ENCODE assay signal across 29 cellular contexts in the genomic region with DNA sequence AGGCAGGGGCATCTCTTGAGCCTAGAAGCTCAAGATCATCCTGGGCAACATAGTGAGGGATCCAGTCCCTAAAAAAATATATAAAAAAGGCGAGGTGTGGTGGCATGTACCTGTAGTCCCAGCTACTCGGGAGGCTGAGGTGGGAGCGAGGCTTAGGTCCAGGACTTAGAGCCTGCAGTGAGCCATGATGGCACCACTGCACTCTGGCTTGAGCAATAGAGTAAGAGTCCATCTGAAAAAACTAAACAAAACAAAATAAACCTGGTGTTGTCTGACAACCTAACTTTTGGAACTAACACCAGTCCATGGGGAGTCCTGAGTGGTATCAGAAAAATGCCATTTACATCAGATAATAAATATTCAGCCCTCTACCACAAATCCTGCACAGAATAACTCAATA.
"Had no signal": no experiment of that assay in that cellular context is flagged by ENCODE, and none has a peak within 500 bp of the region (broad histone marks: within the 10 kb centered on the region; RNA-seq: fewer than 3 reads in every experiment).

No MANE protein-coding gene starts in this region.

- H3K36me3 ChIP-seq: stomach, suprapubic skin, thoracic aorta, thyroid gland, tibial artery, tibial nerve, transverse colon, upper lobe of left lung, upper lobe of right lung, uterus, vagina had no signal

- H3K4me1 ChIP-seq: stomach, suprapubic skin, testis, thyroid gland, tibial artery, tibial nerve, transverse colon, upper lobe of left lung, upper lobe of right lung, uterus, vagina had no signal

- H3K4me1 Mint-ChIP-seq: stimulated activated effector memory CD8-positive, alpha-beta T cell treated with anti-CD3 and anti-CD28 coated beads, Interleukin-12 subunit alpha, Interleukin-12 subunit beta, amount 100 ng/mL, for 72 hours; stimulated activated memory B cell treated with anti-CD40 and anti-IgM and Interleukin-4, amounts not matched to agents 10 μg/mL and 1 μg/mL and 100 μg/mL, for 72 hours; stimulated activated naive B cell treated with anti-CD40 and anti-IgM and Interleukin-4, amounts not matched to agents 10 μg/mL and 1 μg/mL and 100 μg/mL, for 72 hours had no signal

- H3K36me3 Mint-ChIP-seq: stimulated activated effector memory CD8-positive, alpha-beta T cell treated with anti-CD3 and anti-CD28 coated beads, Interleukin-12 subunit alpha, Interleukin-12 subunit beta, amount 100 ng/mL, for 72 hours; stimulated activated memory B cell treated with anti-CD40 and anti-IgM and Interleukin-4, amounts not matched to agents 10 μg/mL and 1 μg/mL and 100 μg/mL, for 72 hours; stimulated activated naive B cell treated with anti-CD40 and anti-IgM and Interleukin-4, amounts not matched to agents 10 μg/mL and 1 μg/mL and 100 μg/mL, for 72 hours; type B pancreatic cell had no signal

- H3K27me3 ChIP-seq: stomach, suprapubic skin, testis, thyroid gland, tibial artery, tibial nerve, transverse colon, upper lobe of left lung, upper lobe of right lung, uterus, vagina had no signal

- H3K4me3 ChIP-seq: stomach, suprapubic skin, testis, thoracic aorta, thyroid gland, tibial artery, tibial nerve, transverse colon, upper lobe of left lung, upper lobe of right lung, uterus, vagina had no signal

- H3K9me3 ChIP-seq: stomach, suprapubic skin, testis, thoracic aorta, thyroid gland, tibial artery, tibial nerve, transverse colon, upper lobe of left lung, upper lobe of right lung, uterus, vagina had no signal

- H3K4me3 Mint-ChIP-seq: stimulated activated effector memory CD8-positive, alpha-beta T cell treated with anti-CD3 and anti-CD28 coated beads, Interleukin-12 subunit alpha, Interleukin-12 subunit beta, amount 100 ng/mL, for 72 hours; stimulated activated memory B cell treated with anti-CD40 and anti-IgM and Interleukin-4, amounts not matched to agents 10 μg/mL and 1 μg/mL and 100 μg/mL, for 72 hours; stimulated activated naive B cell treated with anti-CD40 and anti-IgM and Interleukin-4, amounts not matched to agents 10 μg/mL and 1 μg/mL and 100 μg/mL, for 72 hours; stimulated activated naive CD8-positive, alpha-beta T cell treated with anti-CD3 and anti-CD28 coated beads, Interleukin-15, amount 100 ng/mL, for 72 hours; stimulated activated naive CD8-positive, alpha-beta T cell treated with anti-CD3 and anti-CD28 coated beads, Interleukin-15, Interleukin-2, amounts not matched to agents 100 ng/mL and 50 ng/mL, for 24 hours; type B pancreatic cell had no signal

- H3K27me3 Mint-ChIP-seq: stimulated activated memory B cell treated with anti-CD40 and anti-IgM and Interleukin-4, amounts not matched to agents 10 μg/mL and 1 μg/mL and 100 μg/mL, for 72 hours; stimulated activated naive B cell treated with anti-CD40 and anti-IgM and Interleukin-4, amounts not matched to agents 10 μg/mL and 1 μg/mL and 100 μg/mL, for 72 hours; stimulated activated naive CD8-positive, alpha-beta T cell treated with anti-CD3 and anti-CD28 coated beads, Interleukin-15, amount 100 ng/mL, for 72 hours; stimulated activated naive CD8-positive, alpha-beta T cell treated with anti-CD3 and anti-CD28 coated beads, Interleukin-15, Interleukin-2, amounts not matched to agents 100 ng/mL and 50 ng/mL, for 24 hours; type B pancreatic cell had no signal

- DNase-seq: stimulated activated CD4-positive, alpha-beta T cell treated with anti-CD3 and anti-CD28 coated beads, Interleukin-2, amount 100 ng/mL, for 48 hours; stimulated activated CD4-positive, alpha-beta T cell treated with anti-CD3 and anti-CD28 coated beads, Interleukin-4, amount 100 ng/mL, for 1 hour; stimulated activated CD4-positive, alpha-beta T cell treated with anti-CD3 and anti-CD28 coated beads, Interleukin-4, amount 100 ng/mL, for 24 hours; stimulated activated CD4-positive, alpha-beta T cell treated with anti-CD3 and anti-CD28 coated beads, Interleukin-4, amount 100 ng/mL, for 4 hours; stimulated activated CD8-positive, alpha-beta memory T cell treated with anti-CD3 and anti-CD28 coated beads, Interleukin-4, amount 100 ng/mL, for 48 hours; stimulated activated naive B cell treated with anti-CD40 and anti-IgM and Interleukin-4, amounts not matched to agents 10 μg/mL and 1 μg/mL and 100 μg/mL, for 72 hours; stimulated activated naive CD4-positive, alpha-beta T cell; stimulated activated naive CD4-positive, alpha-beta T cell treated with Interleukin-2 at 50 U/mL for 16 hours; stimulated activated naive CD8-positive, alpha-beta T cell treated with anti-CD3 and anti-CD28 coated beads, Interleukin-15, amount 100 ng/mL, for 72 hours; stimulated activated naive CD8-positive, alpha-beta T cell treated with anti-CD3 and anti-CD28 coated beads, Interleukin-15, Interleukin-2, amounts not matched to agents 100 U/mL and 50 U/mL, for 24 hours; stomach; substantia nigra; testis; thyroid gland; tibial artery; transverse colon; trophoblast cell; upper lobe of left lung; upper lobe of right lung; uterus had no signal

- H3K27ac Mint-ChIP-seq: stimulated activated effector memory CD8-positive, alpha-beta T cell treated with anti-CD3 and anti-CD28 coated beads, Interleukin-12 subunit alpha, Interleukin-12 subunit beta, amount 100 ng/mL, for 72 hours; stimulated activated memory B cell treated with anti-CD40 and anti-IgM and Interleukin-4, amounts not matched to agents 10 μg/mL and 1 μg/mL and 100 μg/mL, for 72 hours; stimulated activated naive B cell treated with anti-CD40 and anti-IgM and Interleukin-4, amounts not matched to agents 10 μg/mL and 1 μg/mL and 100 μg/mL, for 72 hours; stimulated activated naive CD8-positive, alpha-beta T cell treated with anti-CD3 and anti-CD28 coated beads, Interleukin-15, amount 100 ng/mL, for 72 hours; stimulated activated naive CD8-positive, alpha-beta T cell treated with anti-CD3 and anti-CD28 coated beads, Interleukin-15, Interleukin-2, amounts not matched to agents 100 ng/mL and 50 ng/mL, for 24 hours; type B pancreatic cell had no signal

- ATAC-seq: stimulated activated effector memory CD8-positive, alpha-beta T cell treated with anti-CD3 and anti-CD28 coated beads, Interleukin-12 subunit alpha, Interleukin-12 subunit beta, amount 100 ng/mL, for 72 hours; stimulated activated memory B cell treated with anti-CD40 and anti-IgM and Interleukin-4, amounts not matched to agents 10 μg/mL and 1 μg/mL and 100 μg/mL, for 72 hours; stimulated activated naive B cell treated with anti-CD40 and anti-IgM and Interleukin-4, amounts not matched to agents 10 μg/mL and 1 μg/mL and 100 μg/mL, for 72 hours; stimulated activated naive CD8-positive, alpha-beta T cell treated with anti-CD3 and anti-CD28 coated beads, Interleukin-15, amount 100 ng/mL, for 72 hours; stimulated activated naive CD8-positive, alpha-beta T cell treated with anti-CD3 and anti-CD28 coated beads, Interleukin-15, Interleukin-2, amounts not matched to agents 100 U/mL and 50 U/mL, for 24 hours; upper lobe of right lung had no signal

- FAIRE-seq: urothelium cell line had no signal

- H3K9me3 Mint-ChIP-seq: stimulated activated effector memory CD8-positive, alpha-beta T cell treated with anti-CD3 and anti-CD28 coated beads, Interleukin-12 subunit alpha, Interleukin-12 subunit beta, amount 100 ng/mL, for 72 hours; stimulated activated memory B cell treated with anti-CD40 and anti-IgM and Interleukin-4, amounts not matched to agents 10 μg/mL and 1 μg/mL and 100 μg/mL, for 72 hours; stimulated activated naive B cell treated with anti-CD40 and anti-IgM and Interleukin-4, amounts not matched to agents 10 μg/mL and 1 μg/mL and 100 μg/mL, for 72 hours; stimulated activated naive CD8-positive, alpha-beta T cell treated with anti-CD3 and anti-CD28 coated beads, Interleukin-15, amount 100 ng/mL, for 72 hours; stimulated activated naive CD8-positive, alpha-beta T cell treated with anti-CD3 and anti-CD28 coated beads, Interleukin-15, Interleukin-2, amounts not matched to agents 100 ng/mL and 50 ng/mL, for 24 hours; type B pancreatic cell had no signal

- H3K27ac ChIP-seq: stomach, suprapubic skin, testis, thoracic aorta, thyroid gland, tibial artery, tibial nerve, transverse colon, upper lobe of left lung, upper lobe of right lung, uterus, vagina had no signal
